9 cellular contexts compared by ENCODE assay signal in the genomic region with DNA sequence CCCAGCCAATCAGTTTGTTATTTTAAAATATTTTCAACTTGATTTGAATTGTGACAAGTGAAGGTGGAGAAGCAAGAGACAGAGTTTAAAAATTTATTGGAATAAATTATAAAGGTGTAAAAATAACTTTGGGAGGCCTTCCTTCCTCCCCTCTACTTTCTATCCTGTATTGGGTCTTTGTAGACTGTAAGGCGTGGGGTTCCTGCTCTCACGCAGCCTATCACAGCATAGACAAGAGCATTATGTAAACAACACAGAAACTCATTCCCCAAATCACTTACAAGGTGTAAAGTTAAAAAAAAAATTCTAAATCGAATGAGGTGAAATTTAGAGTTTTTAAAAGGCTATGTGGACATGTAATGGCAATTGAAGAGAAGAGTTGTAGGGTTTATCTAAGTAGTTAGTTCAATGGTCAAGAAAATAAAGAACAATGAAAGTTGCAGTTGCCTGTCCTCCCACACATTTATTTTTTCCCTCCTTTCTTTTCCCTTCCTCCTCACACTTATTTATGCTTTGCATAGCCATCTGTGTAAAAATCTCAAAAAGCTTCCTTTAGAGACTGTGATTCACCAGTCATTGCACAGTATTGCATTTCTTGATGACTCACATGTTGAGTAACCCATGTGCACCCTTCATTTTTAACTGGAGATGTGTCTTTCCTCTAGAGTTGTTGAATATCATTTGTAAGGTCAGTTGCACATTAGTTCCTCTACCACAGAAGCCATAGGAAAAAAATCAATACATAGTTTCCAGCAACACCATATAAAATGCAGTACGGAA.
DNase-seq lines count a peak whose midpoint lies in the region; ATAC-seq and TF ChIP-seq lines count a peak whose summit lies in the region.
"Had no signal": no experiment of that assay in that cellular context is flagged by ENCODE, and none has a peak within 500 bp of the region (broad histone marks: within the 10 kb centered on the region; RNA-seq: fewer than 3 reads in every experiment).

No MANE protein-coding gene starts in this region.

- H3K4me2 ChIP-seq in KMS-11 = peak overlapping the region; percentile 13; the same call in 1 of the 2 replicates

- in situ Hi-C loops in Caki2 (cut with HindIII; ENCODE audit: low pct_unique_long_range_greater_than_20kb, low sequenced_read_pairs) = no loop called here

- DNase-seq in Caki2 (ENCODE audit: low read depth) (peak; percentile 72), adipocyte (ENCODE audit: low read depth) (peak; percentile 95), mesothelial cell of epicardium (ENCODE audit: low spot score in 2 of 2, unreplicated experiment in 2 of 2) (no peak), OCI-M2 (lab: John Stamatoyannopoulos, UW; ENCODE audit: unreplicated experiment) (no peak), iPS-NIHi7 (ENCODE audit: extremely low spot score) (no peak)
- DNase-seq: dorsolateral prefrontal cortex had no signal

- peak overlapping the region; percentile 5 for H3K27ac Mint-ChIP-seq in mesothelial cell of epicardium

- H3K4me1 Mint-ChIP-seq in mesothelial cell of epicardium = peaks cover 9% of the 10 kb centered on the region

- H3K27ac ChIP-seq in KMS-11 = peak overlapping the region; percentile 6; the same call in 1 of the 2 replicates

- H3K79me2 ChIP-seq in KMS-11 (ENCODE audit: insufficient read depth, low read depth) = peaks cover 81% of the 10 kb centered on the region

- no peak overlapping the region for H3K4me3 Mint-ChIP-seq in mesothelial cell of epicardium

- no peaks in the 10 kb centered on the region for H3K27me3 Mint-ChIP-seq in mesothelial cell of epicardium (ENCODE audit: low read depth)

- peaks cover 68% of the 10 kb centered on the region for H3K4me1 ChIP-seq in KMS-11 (ENCODE audit: low read depth, poor library complexity, severe bottlenecking)
- peaks cover 22% of the 10 kb centered on the region for H3K4me1 ChIP-seq in adipocyte (ENCODE audit: control insufficient read depth, insufficient read depth, low read length)

- TF ChIP-seq CTCF in KMS-11 (conservative IDR thresholded peaks at IDR 0.05; ENCODE audit: low read depth, low read length) = no peak
- TF ChIP-seq CTCF in mesothelial cell of epicardium (IDR thresholded peaks at IDR 0.05; ENCODE audit: unreplicated experiment) = no peak

- H3K4me3 ChIP-seq in KMS-11 (IDR thresholded peaks at IDR 0.05; ENCODE audit: insufficient read depth, low read depth, low read length) (no peak overlapping the region), adipocyte (ENCODE audit: low read length) (no peak overlapping the region)
- H3K4me3 ChIP-seq: dorsolateral prefrontal cortex had no signal

- peaks cover 28% of the 10 kb centered on the region for H3K36me3 Mint-ChIP-seq in mesothelial cell of epicardium

- H3K9ac ChIP-seq in KMS-11 = no peak overlapping the region
- H3K9ac ChIP-seq in adipocyte (ENCODE audit: low read length) = peak overlapping the region; percentile 35

- H2AFZ ChIP-seq in KMS-11 (ENCODE audit: low read depth) = no peak overlapping the region

- no peaks in the 10 kb centered on the region; the same call in none of the 2 replicates for H3K36me3 ChIP-seq in KMS-11 (ENCODE audit: insufficient read depth)
- no peaks in the 10 kb centered on the region for H3K36me3 ChIP-seq in adipocyte (ENCODE audit: control insufficient read depth, insufficient read depth, low read length, severe bottlenecking)

- peaks cover 13% of the 10 kb centered on the region for H3K9me3 Mint-ChIP-seq in mesothelial cell of epicardium

- no peaks in the 10 kb centered on the region; the same call in 1 of the 2 replicates for H4K20me1 ChIP-seq in KMS-11 (ENCODE audit: insufficient read depth)

- no peaks in the 10 kb centered on the region for H3K9me3 ChIP-seq in adipocyte (ENCODE audit: control insufficient read depth, low read length)

- H3K27me3 ChIP-seq in KMS-11 (ENCODE audit: insufficient read depth, low read depth) (no peaks in the 10 kb centered on the region), adipocyte (replicated peaks; ENCODE audit: control insufficient read depth, insufficient read depth, low read length) (no peaks in the 10 kb centered on the region)
- H3K27me3 ChIP-seq: dorsolateral prefrontal cortex had no signal

- ATAC-seq in GM21619 (IDR thresholded peaks at IDR 0.05; ENCODE audit: unreplicated experiment) = no peak
- ATAC-seq in GM18873 (IDR thresholded peaks at IDR 0.05; ENCODE audit: low FRiP score, unreplicated experiment) = no peak

Comparison
In these comparisons a context has a peak if more than half of its experiments do, and no peak if none do; other contexts are left out.
1. DNase-seq: peak in Caki2 (single experiment) and adipocyte (single experiment); none in mesothelial cell of epicardium (0 of 2), OCI-M2 (single experiment) and iPS-NIHi7 (single experiment).